Comparison of ENCODE assay signal across 24 cellular contexts in genomic region chr1:207315435-207315834, GRCh38.
"Had no signal": no experiment of that assay in that cellular context is flagged by ENCODE, and none has a peak within 500 bp of the region (broad histone marks: within the 10 kb centered on the region; RNA-seq: fewer than 3 reads in every experiment).

No MANE protein-coding gene starts in this region.

- H3K36me3 ChIP-seq: esophagus squamous epithelium, heart left ventricle, sigmoid colon, stomach, transverse colon had no signal

- H3K27ac ChIP-seq: coronary artery, heart left ventricle, sigmoid colon had no signal

- H3K9me3 Mint-ChIP-seq: activated CD4-positive, alpha-beta memory T cell treated with anti-CD3 and anti-CD28 coated beads for 36 hours; activated naive CD4-positive, alpha-beta T cell treated with anti-CD3 and anti-CD28 coated beads for 36 hours; memory B cell; neural crest cell; stimulated activated memory B cell treated with anti-CD40 and anti-IgM and Interleukin-4, amounts not matched to agents 10 μg/mL and 1 μg/mL and 100 μg/mL, for 72 hours had no signal

- H3K27me3 Mint-ChIP-seq: activated naive CD8-positive, alpha-beta T cell treated with anti-CD3 and anti-CD28 coated beads, Interleukin-2, amount 10 ng/mL, durations not matched to agents 7 days and 5 days; memory B cell; stimulated activated memory B cell treated with anti-CD40 and anti-IgM and Interleukin-4, amounts not matched to agents 10 μg/mL and 1 μg/mL and 100 μg/mL, for 72 hours had no signal

- H3K4me3 Mint-ChIP-seq: activated CD4-positive, alpha-beta memory T cell treated with anti-CD3 and anti-CD28 coated beads for 36 hours; activated naive CD4-positive, alpha-beta T cell treated with anti-CD3 and anti-CD28 coated beads for 36 hours; activated naive CD8-positive, alpha-beta T cell treated with anti-CD3 and anti-CD28 coated beads, Interleukin-2, amount 10 ng/mL, durations not matched to agents 7 days and 5 days; activated T-cell treated with anti-CD3 and anti-CD28 coated beads, Interleukin-2, amount 50 U/mL, for 72 hours; memory B cell; naive thymus-derived CD4-positive, alpha-beta T cell; neural crest cell; stimulated activated memory B cell treated with anti-CD40 and anti-IgM and Interleukin-4, amounts not matched to agents 10 μg/mL and 1 μg/mL and 100 μg/mL, for 72 hours had no signal

- FAIRE-seq: islet of Langerhans, TTC549 had no signal

- ATAC-seq: activated T-cell treated with anti-CD3 and anti-CD28 coated beads, Interleukin-2, amount 50 U/mL, for 72 hours; heart left ventricle; left cardiac atrium; naive thymus-derived CD4-positive, alpha-beta T cell; stimulated activated memory B cell treated with anti-CD40 and anti-IgM and Interleukin-4, amounts not matched to agents 10 μg/mL and 1 μg/mL and 100 μg/mL, for 72 hours had no signal

- H3K4me1 Mint-ChIP-seq: neural crest cell had no signal

- H3K4me2 ChIP-seq: smooth muscle cell had no signal

- H3K27me3 ChIP-seq: esophagus squamous epithelium, heart left ventricle, sigmoid colon, stomach, transverse colon had no signal

- DNase-seq: activated CD4-positive, alpha-beta memory T cell treated with anti-CD3 and anti-CD28 coated beads for 36 hours; activated CD4-positive, alpha-beta T cell treated with anti-CD3 and anti-CD28 coated beads for 4 hours; activated effector memory CD4-positive, alpha-beta T cell treated with Interleukin-2 at 50 U/mL for 16 hours; activated naive CD8-positive, alpha-beta T cell treated with anti-CD3 and anti-CD28 coated beads, Interleukin-2, amount 10 ng/mL, durations not matched to agents 7 days and 5 days; activated T-cell treated with anti-CD3 and anti-CD28 coated beads, Interleukin-2, amount 50 U/mL, for 72 hours; amniotic stem cell; cerebellar nuclear complex; esophagus squamous epithelium; heart left ventricle; left cardiac atrium; naive thymus-derived CD4-positive, alpha-beta T cell; sigmoid colon; stimulated activated CD4-positive, alpha-beta T cell treated with anti-CD3 and anti-CD28 coated beads, Interleukin-15, amount 100 ng/mL, for 24 hours; T-helper 1 cell; transverse colon had no signal

- H3K36me3 Mint-ChIP-seq: activated CD4-positive, alpha-beta memory T cell treated with anti-CD3 and anti-CD28 coated beads for 36 hours; memory B cell; stimulated activated memory B cell treated with anti-CD40 and anti-IgM and Interleukin-4, amounts not matched to agents 10 μg/mL and 1 μg/mL and 100 μg/mL, for 72 hours had no signal

- H3K9me3 ChIP-seq: esophagus squamous epithelium, heart left ventricle, sigmoid colon, stomach, transverse colon had no signal

- H3K27ac Mint-ChIP-seq: activated CD4-positive, alpha-beta memory T cell treated with anti-CD3 and anti-CD28 coated beads for 36 hours; activated naive CD4-positive, alpha-beta T cell treated with anti-CD3 and anti-CD28 coated beads for 36 hours; activated naive CD8-positive, alpha-beta T cell treated with anti-CD3 and anti-CD28 coated beads, Interleukin-2, amount 10 ng/mL, durations not matched to agents 7 days and 5 days; activated T-cell treated with anti-CD3 and anti-CD28 coated beads, Interleukin-2, amount 50 U/mL, for 72 hours; memory B cell; stimulated activated memory B cell treated with anti-CD40 and anti-IgM and Interleukin-4, amounts not matched to agents 10 μg/mL and 1 μg/mL and 100 μg/mL, for 72 hours had no signal

- H3K4me3 ChIP-seq: coronary artery, esophagus squamous epithelium, heart left ventricle, sigmoid colon, smooth muscle cell, stomach, transverse colon had no signal
